ENCODE assay signal across 8 cellular contexts in genomic region chr6:49550413-49551125, GRCh38. TPM values are rescaled to one million over a fixed set of nuclear protein-coding genes. Genes with fewer than 3 reads are reported as not detected.
DNase-seq lines count a peak whose midpoint lies in the region; ATAC-seq, FAIRE-seq and TF ChIP-seq lines count a peak whose summit lies in the region.

Gene C6orf141, plus strand, starts transcription at chr6:49550668. Its CDS starts 125 bp downstream, at chr6:49550793.

- H3K4me3 ChIP-seq in astrocyte of the spinal cord (ENCODE audit: low read depth, low read length) (peak within 1 kb of the TSS; percentile 51), keratinocyte (ENCODE audit: control insufficient read depth in 2 of 3, extremely low read depth in 1 of 3, insufficient read depth in 2 of 3, low read depth in 1 of 3, low read length in 3 of 3) (peak within 1 kb of the TSS; percentile 87 to 96 (median 93))

- DNase-seq in A172 (ENCODE audit: low spot score) (peak; percentile 79), NCI-H69 (lab: John Stamatoyannopoulos, UW) (peak; percentile 96), astrocyte of the spinal cord (ENCODE audit: low read depth, low spot score) (no peak), keratinocyte (ENCODE audit: low read depth, low spot score) (no peak), MV-4-11 (lab: John Stamatoyannopoulos, UW) (no peak)
- peak; percentile 25 for DNase-seq in stimulated activated CD4-positive, alpha-beta T cell treated with anti-CD3 and anti-CD28 coated beads, Interleukin-4, amount 100 ng/mL, for 24 hours

- FAIRE-seq in keratinocyte (lab: Jason Lieb, UNC), result peak; percentile 92

- H3K9me3 ChIP-seq in keratinocyte (ENCODE audit: control insufficient read depth, low read depth, low read length), result no peaks in the 10 kb centered on the region

- peak within 1 kb of the TSS; percentile 88 for H2AFZ ChIP-seq in keratinocyte (ENCODE audit: control insufficient read depth, low read length)

- dilution Hi-C loops in keratinocyte (cut with MboI; ENCODE audit: extremely low pct_ligation_motif_present, low sequenced_read_pairs), result no loop called here

- H4K20me1 ChIP-seq in keratinocyte (ENCODE audit: control insufficient read depth, extremely low read depth, insufficient read depth, low read length), result no peaks in the 10 kb centered on the region

- H3K4me1 ChIP-seq in keratinocyte (ENCODE audit: control insufficient read depth, extremely low read depth, insufficient read depth, low read length), result peaks cover 23% of the 10 kb centered on the region

- in situ Hi-C loops in astrocyte of the spinal cord (cut with HindIII; ENCODE audit: low sequenced_read_pairs), result no loop called here

- TF ChIP-seq CTCF in astrocyte of the spinal cord (IDR thresholded peaks at IDR 0.05; ENCODE audit: low read depth, low read length) (no peak), keratinocyte (optimal IDR thresholded peaks at IDR 0.05 in 1 of 3, IDR thresholded peaks at IDR 0.05 in 1 of 3, conservative IDR thresholded peaks at IDR 0.05 in 1 of 3; ENCODE audit: extremely low read depth in 1 of 3, insufficient read depth in 2 of 3, low read length in 3 of 3) (no peak)

- H3K27me3 ChIP-seq in keratinocyte (ENCODE audit: control insufficient read depth, extremely low read depth, insufficient read depth, low read length), result no peaks in the 10 kb centered on the region

- ATAC-seq in GM18519 (IDR thresholded peaks at IDR 0.05; ENCODE audit: low FRiP score, unreplicated experiment) (peak; percentile 64), HG02973 (IDR thresholded peaks at IDR 0.05; ENCODE audit: unreplicated experiment) (peak; percentile 80)

- peak within 1 kb of the TSS; percentile 96 for H3K9ac ChIP-seq in keratinocyte (ENCODE audit: control insufficient read depth, extremely low read depth, insufficient read depth, low read length)

- peaks cover 38% of the 10 kb centered on the region for H3K79me2 ChIP-seq in keratinocyte (ENCODE audit: control insufficient read depth, insufficient read depth, low read length)

- no peaks in the 10 kb centered on the region for H3K9me1 ChIP-seq in keratinocyte (ENCODE audit: control insufficient read depth, extremely low read depth, insufficient read depth, low read length)

- peak within 1 kb of the TSS; percentile 92 for H3K27ac ChIP-seq in keratinocyte (ENCODE audit: control insufficient read depth, insufficient read depth, low read length)

- peaks cover 0 to 11% of the 10 kb centered on the region in 2 experiments for H3K36me3 ChIP-seq in keratinocyte (ENCODE audit: control insufficient read depth in 2 of 2, extremely low read depth in 1 of 2, insufficient read depth in 2 of 2, low read length in 2 of 2)

- H3K4me2 ChIP-seq in keratinocyte (ENCODE audit: control insufficient read depth, extremely low read depth, insufficient read depth, low read depth, low read length), result peak within 1 kb of the TSS; percentile 91

RNA-seq across cellular contexts. Expression of gene C6orf141, which starts in this region (rescaled TPM):
- total RNA-seq in A172 (2014; rRNA removed; shearing (Covaris generic)), result 21.5 and 33.9 TPM in 2 replicates
- 20.7 to 59.1 TPM (median 51.6 TPM) in 3 replicates for polyA plus RNA-seq in keratinocyte
- polyA plus RNA-seq in keratinocyte (2011; ENCODE audit: low read depth), result 15.4 TPM
- 7.9 and 16.5 TPM in 2 replicates for polyA plus RNA-seq in keratinocyte (2011; cell fraction: cytosol; rRNA removed)
- polyA plus RNA-seq in keratinocyte (2011; cell fraction: nucleus; rRNA removed), result 165 and 203 TPM in 2 replicates
- 14.2 and 26.9 TPM in 2 replicates for polyA plus RNA-seq in keratinocyte (2012; ENCODE audit: low replicate concordance)
- 4.2 to 23.0 TPM (median 14.0 TPM) in 3 replicates for polyA minus RNA-seq in keratinocyte
- polyA minus RNA-seq in keratinocyte (2011; cell fraction: cytosol; rRNA and poly(A)+ RNA removed), result 2.5 TPM
- 25.9 and 38.6 TPM in 2 replicates for polyA minus RNA-seq in keratinocyte (2011; cell fraction: nucleus; rRNA and poly(A)+ RNA removed)

Comparison
In these comparisons a context has a peak if more than half of its experiments do, and no peak if none do; other contexts are left out.
1. DNase-seq: peak in A172 (single experiment), NCI-H69 (single experiment) and stimulated activated CD4-positive, alpha-beta T cell treated with anti-CD3 and anti-CD28 coated beads, Interleukin-4, amount 100 ng/mL, for 24 hours (single experiment); none in astrocyte of the spinal cord (single experiment), keratinocyte (single experiment) and MV-4-11 (single experiment).